Comparison of ENCODE assay signal across 16 cellular contexts in genomic region chr21:16046625-16047340, GRCh38.
DNase-seq lines count a peak whose midpoint lies in the region; ATAC-seq, FAIRE-seq and TF ChIP-seq lines count a peak whose summit lies in the region.
"Had no signal": no experiment of that assay in that cellular context is flagged by ENCODE, and none has a peak within 500 bp of the region (broad histone marks: within the 10 kb centered on the region; RNA-seq: fewer than 3 reads in every experiment).

No MANE protein-coding gene starts in this region.

- peak; percentile 12 for DNase-seq in AG08395 (ENCODE audit: low spot score)
- peak; percentile 14 for DNase-seq in HTR-8/SVneo (ENCODE audit: insufficient read length, low spot score)
- DNase-seq in astrocyte of the spinal cord (ENCODE audit: low read depth, low spot score): peak; percentile 25
- DNase-seq in iris pigment epithelial cell (ENCODE audit: low read depth): peak; percentile 48
- no peak for DNase-seq in adrenal gland
- no peak for DNase-seq in activated CD4-positive, alpha-beta T cell treated with anti-CD3 and anti-CD28 coated beads for 48 hours
- DNase-seq in T-cell: no peak
- no peak for DNase-seq in WERI-Rb-1
- DNase-seq: ACHN; activated CD4-positive, alpha-beta T cell treated with anti-CD3 and anti-CD28 coated beads, Interleukin-2, amount 10 ng/mL, durations not matched to agents 7 days and 5 days; activated naive CD4-positive, alpha-beta T cell treated with anti-CD3 and anti-CD28 coated beads, Interleukin-2, amount 50 U/mL, for 16 hours; left ventricle myocardium inferior; NCI-H1694 treated with DMSO at 0.1 percent for 48 hours; SJCRH30; stimulated activated naive CD8-positive, alpha-beta T cell treated with anti-CD3 and anti-CD28 coated beads, Interleukin-15, Interleukin-2, amounts not matched to agents 100 U/mL and 50 U/mL, for 24 hours had no signal

- H3K9me3 ChIP-seq in adrenal gland (replicated peaks in 1 of 3) (no peaks in the 10 kb centered on the region), WERI-Rb-1 (ENCODE audit: severe bottlenecking) (no peaks in the 10 kb centered on the region)
- H3K9me3 ChIP-seq: SJCRH30 had no signal

- H3K4me3 Mint-ChIP-seq in T-cell: no peak overlapping the region
- H3K4me3 Mint-ChIP-seq: activated CD4-positive, alpha-beta T cell treated with anti-CD3 and anti-CD28 coated beads, Interleukin-2, amount 10 ng/mL, durations not matched to agents 7 days and 5 days had no signal

- CTCF ChIA-PET in T-cell (lab: Charles Lee): no interaction called here

- WGBS in adrenal gland, 4 donors: 79 to 89% (median 87%) methylated on average over 5 of the region's 5 CpGs

- H3K27me3 ChIP-seq in adrenal gland (no peaks in the 10 kb centered on the region), WERI-Rb-1 (ENCODE audit: insufficient read depth, low read depth, severe bottlenecking) (no peaks in the 10 kb centered on the region)
- H3K27me3 ChIP-seq: SJCRH30 had no signal

- POLR2A ChIA-PET in T-cell (lab: Charles Lee): no interaction called here

- intact Hi-C loops in adrenal gland (cut with DNase I): no loop called here

- FAIRE-seq in HTR-8/SVneo (lab: Jason Lieb, UNC): no peak
- FAIRE-seq: GM12891 had no signal

- H3K4me1 Mint-ChIP-seq in T-cell: no peaks in the 10 kb centered on the region
- H3K4me1 Mint-ChIP-seq: activated CD4-positive, alpha-beta T cell treated with anti-CD3 and anti-CD28 coated beads, Interleukin-2, amount 10 ng/mL, durations not matched to agents 7 days and 5 days had no signal

- in situ Hi-C loops in astrocyte of the spinal cord (cut with HindIII; ENCODE audit: low sequenced_read_pairs): no loop called here

- peaks cover 0 to 4% of the 10 kb centered on the region in 2 donors for H3K27me3 Mint-ChIP-seq in T-cell
- H3K27me3 Mint-ChIP-seq: activated CD4-positive, alpha-beta T cell treated with anti-CD3 and anti-CD28 coated beads, Interleukin-2, amount 10 ng/mL, durations not matched to agents 7 days and 5 days had no signal

- no peak for ATAC-seq in T-cell (replicated peaks in 1 of 4)
- ATAC-seq: stimulated activated naive CD8-positive, alpha-beta T cell treated with anti-CD3 and anti-CD28 coated beads, Interleukin-15, Interleukin-2, amounts not matched to agents 100 U/mL and 50 U/mL, for 24 hours had no signal

- H3K36me3 ChIP-seq in adrenal gland (replicated peaks in 1 of 2): no peaks in the 10 kb centered on the region
- H3K36me3 ChIP-seq in WERI-Rb-1: no peaks in the 10 kb centered on the region
- H3K36me3 ChIP-seq: left ventricle myocardium inferior, SJCRH30 had no signal

- no peak for TF ChIP-seq POLR2A in adrenal gland (IDR thresholded peaks at IDR 0.05)

- H3K4me1 ChIP-seq in adrenal gland (replicated peaks in 1 of 2): no peaks in the 10 kb centered on the region
- H3K4me1 ChIP-seq: left ventricle myocardium inferior, SJCRH30 had no signal

- H3K36me3 Mint-ChIP-seq in T-cell: no peaks in the 10 kb centered on the region

- no peak for TF ChIP-seq CTCF in astrocyte of the spinal cord (IDR thresholded peaks at IDR 0.05; ENCODE audit: low read depth, low read length)
- no peak for TF ChIP-seq CTCF in adrenal gland (IDR thresholded peaks at IDR 0.05)
- TF ChIP-seq CTCF in WERI-Rb-1 (IDR thresholded peaks at IDR 0.05; ENCODE audit: low read depth, low read length): no peak

- H3K4me3 ChIP-seq in astrocyte of the spinal cord (ENCODE audit: low read depth, low read length) (no peak overlapping the region), adrenal gland (no peak overlapping the region), WERI-Rb-1 (ENCODE audit: low read depth, low read length) (no peak overlapping the region)
- H3K4me3 ChIP-seq: left ventricle myocardium inferior, SJCRH30 had no signal

- H3K27ac Mint-ChIP-seq in T-cell: no peak overlapping the region
- H3K27ac Mint-ChIP-seq: activated CD4-positive, alpha-beta T cell treated with anti-CD3 and anti-CD28 coated beads, Interleukin-2, amount 10 ng/mL, durations not matched to agents 7 days and 5 days had no signal

- H3K27ac ChIP-seq in adrenal gland (no peak overlapping the region), WERI-Rb-1 (no peak overlapping the region)
- H3K27ac ChIP-seq: left ventricle myocardium inferior, SJCRH30 had no signal

- H3K9me3 Mint-ChIP-seq in T-cell: no peaks in the 10 kb centered on the region
- H3K9me3 Mint-ChIP-seq: activated CD4-positive, alpha-beta T cell treated with anti-CD3 and anti-CD28 coated beads, Interleukin-2, amount 10 ng/mL, durations not matched to agents 7 days and 5 days had no signal

Comparison
In these comparisons a context has a peak if more than half of its experiments do, and no peak if none do; other contexts are left out.
1. DNase-seq: peak in AG08395 (single experiment), HTR-8/SVneo (single experiment), astrocyte of the spinal cord (single experiment) and iris pigment epithelial cell (single experiment); none in adrenal gland (0 of 7), activated CD4-positive, alpha-beta T cell treated with anti-CD3 and anti-CD28 coated beads for 48 hours (single experiment), T-cell (0 of 34) and WERI-Rb-1 (single experiment).